8 cellular contexts compared by ENCODE assay signal in the genomic region with DNA sequence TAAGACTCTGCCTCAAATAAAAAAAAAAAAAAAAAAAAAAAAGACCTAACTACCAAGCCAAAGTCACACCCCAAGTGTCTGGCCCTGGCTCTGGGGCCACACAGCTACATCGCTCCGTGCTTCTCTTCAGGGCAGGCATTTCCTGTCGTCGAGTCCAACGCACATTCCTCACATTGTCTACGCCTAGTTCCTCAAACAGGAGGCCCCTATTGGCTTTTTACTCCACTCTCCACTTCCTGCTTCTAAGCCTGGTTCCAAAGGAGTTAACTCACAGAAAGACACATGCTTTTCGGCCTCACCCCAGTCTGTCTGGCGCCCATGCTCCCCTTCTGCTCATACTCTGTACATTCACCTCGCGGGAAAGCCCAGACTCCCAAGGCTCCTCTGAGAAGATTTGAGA. TPM values are rescaled to one million over a fixed set of nuclear protein-coding genes. Genes with fewer than 3 reads are reported as not detected.
DNase-seq lines count a peak whose midpoint lies in the region; ATAC-seq lines count a peak whose summit lies in the region.

No MANE protein-coding gene starts in this region.

- H3K27me3 ChIP-seq in H7 (ENCODE audit: control insufficient read depth, insufficient read depth, low read length) = no peaks in the 10 kb centered on the region
- H3K27me3 ChIP-seq in SJCRH30 = no peaks in the 10 kb centered on the region

- H3K4me3 ChIP-seq in H7 (ENCODE audit: insufficient read depth, low read depth, low read length) (no peak overlapping the region), SJCRH30 (no peak overlapping the region)

- no peaks in the 10 kb centered on the region for H3K36me3 ChIP-seq in H7 (replicated peaks; ENCODE audit: control insufficient read depth, insufficient read depth, low read length)
- no peaks in the 10 kb centered on the region for H3K36me3 ChIP-seq in SJCRH30

- no peaks in the 10 kb centered on the region for H3K4me1 ChIP-seq in SJCRH30

- no peaks in the 10 kb centered on the region for H3K9me3 ChIP-seq in SJCRH30 (replicated peaks)

- DNase-seq in H7 (peak; percentile 33), SJCRH30 (peak; percentile 42 to 55), globus pallidus (ENCODE audit: low spot score) (peak; percentile 17), pulmonary artery endothelial cell (ENCODE audit: low read depth, low spot score) (peak; percentile 60), NK-92 (lab: John Stamatoyannopoulos, UW; ENCODE audit: unreplicated experiment) (no peak)

- ATAC-seq in GM18873 (IDR thresholded peaks at IDR 0.05; ENCODE audit: low FRiP score, unreplicated experiment) = no peak
- ATAC-seq in HG02798 (IDR thresholded peaks at IDR 0.05; ENCODE audit: poor library complexity, unreplicated experiment) = no peak
- ATAC-seq in HG02870 (IDR thresholded peaks at IDR 0.05; ENCODE audit: unreplicated experiment) = no peak

- no peak overlapping the region for H3K27ac ChIP-seq in SJCRH30

RNA-seq across cellular contexts. Expression of gene KNG1, which starts 28.8 kb away (rescaled TPM):
- not detected in 2 replicates for total RNA-seq in H7 (2014; rRNA removed; shearing (Covaris generic))
- not detected in 2 replicates for total RNA-seq in SJCRH30 (2014; rRNA removed; shearing (Covaris generic))
- not detected in 2 replicates for total RNA-seq in pulmonary artery endothelial cell

RNA-seq across cellular contexts. Expression of gene EIF4A2, which starts 37.4 kb away (rescaled TPM):
- total RNA-seq in H7 (2014; rRNA removed; shearing (Covaris generic)) = 523 and 819 TPM in 2 replicates
- 261 and 315 TPM in 2 replicates for total RNA-seq in SJCRH30 (2014; rRNA removed; shearing (Covaris generic))
- total RNA-seq in pulmonary artery endothelial cell = 470 and 740 TPM in 2 replicates
